ENCODE assay signal across 22 cellular contexts in genomic region chr15:89149501-89150101, GRCh38.
DNase-seq lines count a peak whose midpoint lies in the region; ATAC-seq and TF ChIP-seq lines count a peak whose summit lies in the region.
"Had no signal": no experiment of that assay in that cellular context is flagged by ENCODE, and none has a peak within 500 bp of the region (broad histone marks: within the 10 kb centered on the region; RNA-seq: fewer than 3 reads in every experiment).

No MANE protein-coding gene starts in this region.

- TF ChIP-seq POLR2A in thyroid gland (IDR thresholded peaks at IDR 0.05): no peak

- H3K9me3 ChIP-seq in muscle layer of duodenum (ENCODE audit: control insufficient read depth in 1 of 2, low read length in 2 of 2): no peaks in the 10 kb centered on the region
- no peaks in the 10 kb centered on the region for H3K9me3 ChIP-seq in thyroid gland
- no peaks in the 10 kb centered on the region for H3K9me3 ChIP-seq in neural progenitor cell (ENCODE audit: low read depth)
- H3K9me3 ChIP-seq: BLaER1, tibial artery had no signal

- no peak overlapping the region for H2AFZ ChIP-seq in neural progenitor cell (replicated peaks)

- peaks cover 6% of the 10 kb centered on the region for H3K4me1 Mint-ChIP-seq in activated T-cell treated with anti-CD3 and anti-CD28 coated beads, Interleukin-2, amount 50 U/mL, for 24 hours (ENCODE audit: low read depth)
- H3K4me1 Mint-ChIP-seq in dendritic cell treated with granulocyte-macrophage colony-stimulating factor and Interleukin-4, amounts not matched to agents 40 ng/mL and 50 ng/mL, for 4 days (ENCODE audit: low read depth): peaks cover 42% of the 10 kb centered on the region
- no peaks in the 10 kb centered on the region for H3K4me1 Mint-ChIP-seq in neural progenitor cell
- H3K4me1 Mint-ChIP-seq: neural crest cell had no signal

- peaks cover 42% of the 10 kb centered on the region for H3K36me3 Mint-ChIP-seq in activated T-cell treated with anti-CD3 and anti-CD28 coated beads, Interleukin-2, amount 50 U/mL, for 24 hours (ENCODE audit: low read depth)
- H3K36me3 Mint-ChIP-seq in dendritic cell treated with granulocyte-macrophage colony-stimulating factor and Interleukin-4, amounts not matched to agents 40 ng/mL and 50 ng/mL, for 4 days (ENCODE audit: low read depth): peaks cover 41% of the 10 kb centered on the region
- H3K36me3 Mint-ChIP-seq in neural progenitor cell: peaks cover 5% of the 10 kb centered on the region

- H3K36me3 ChIP-seq in muscle layer of duodenum (ENCODE audit: control insufficient read depth in 1 of 2, insufficient read depth in 2 of 2, low read length in 2 of 2) (peaks cover 18 to 21% of the 10 kb centered on the region in 2 donors), thyroid gland (no peaks in the 10 kb centered on the region), neural progenitor cell (no peaks in the 10 kb centered on the region)

- ATAC-seq in HG03196 (IDR thresholded peaks at IDR 0.05; ENCODE audit: unreplicated experiment): no peak
- ATAC-seq: stimulated activated naive B cell treated with anti-CD40 and anti-IgM and Interleukin-4, amounts not matched to agents 10 μg/mL and 1 μg/mL and 100 μg/mL, for 72 hours had no signal

- no peak overlapping the region for H3K4me2 ChIP-seq in neural progenitor cell
- H3K4me2 ChIP-seq: BLaER1 had no signal

- H3K79me2 ChIP-seq in neural progenitor cell (ENCODE audit: low read depth): no peaks in the 10 kb centered on the region

- no peak overlapping the region for H3K9ac ChIP-seq in neural progenitor cell
- H3K9ac ChIP-seq: BLaER1 had no signal

- H3K4me1 ChIP-seq in muscle layer of duodenum (ENCODE audit: control insufficient read depth in 1 of 2, insufficient read depth in 2 of 2, low read length in 2 of 2) (peaks cover 8 to 9% of the 10 kb centered on the region in 2 donors), thyroid gland (peaks cover 3 to 17% of the 10 kb centered on the region in 2 donors), neural progenitor cell (no peaks in the 10 kb centered on the region)

- H3K27ac Mint-ChIP-seq in activated T-cell treated with anti-CD3 and anti-CD28 coated beads, Interleukin-2, amount 50 U/mL, for 24 hours: peak overlapping the region; percentile 47
- H3K27ac Mint-ChIP-seq in dendritic cell treated with granulocyte-macrophage colony-stimulating factor and Interleukin-4, amounts not matched to agents 40 ng/mL and 50 ng/mL, for 4 days: peak overlapping the region; percentile 73
- H3K27ac Mint-ChIP-seq in neural progenitor cell: no peak overlapping the region
- H3K27ac Mint-ChIP-seq: activated CD4-positive, alpha-beta memory T cell treated with anti-CD3 and anti-CD28 coated beads for 36 hours; activated naive CD4-positive, alpha-beta T cell treated with anti-CD3 and anti-CD28 coated beads for 36 hours had no signal

- H3K27ac ChIP-seq in muscle layer of duodenum (ENCODE audit: low read length): peak overlapping the region; percentile 10
- H3K27ac ChIP-seq in thyroid gland: no peak overlapping the region
- no peak overlapping the region for H3K27ac ChIP-seq in neural progenitor cell
- H3K27ac ChIP-seq: BLaER1, tibial artery had no signal

- no peaks in the 10 kb centered on the region for H4K20me1 ChIP-seq in neural progenitor cell (ENCODE audit: low read depth)

- no peaks in the 10 kb centered on the region for H3K27me3 Mint-ChIP-seq in activated T-cell treated with anti-CD3 and anti-CD28 coated beads, Interleukin-2, amount 50 U/mL, for 24 hours
- no peaks in the 10 kb centered on the region for H3K27me3 Mint-ChIP-seq in dendritic cell treated with granulocyte-macrophage colony-stimulating factor and Interleukin-4, amounts not matched to agents 40 ng/mL and 50 ng/mL, for 4 days
- peaks cover 2% of the 10 kb centered on the region for H3K27me3 Mint-ChIP-seq in neural progenitor cell (ENCODE audit: insufficient read depth, low read depth)
- H3K27me3 Mint-ChIP-seq: activated CD4-positive, alpha-beta memory T cell treated with anti-CD3 and anti-CD28 coated beads for 36 hours; stimulated activated naive B cell treated with anti-CD40 and anti-IgM and Interleukin-4, amounts not matched to agents 10 μg/mL and 1 μg/mL and 100 μg/mL, for 72 hours had no signal

- TF ChIP-seq CTCF in thyroid gland (IDR thresholded peaks at IDR 0.05) (no peak), neural progenitor cell (IDR thresholded peaks at IDR 0.05) (no peak)

- H3F3A ChIP-seq in neural progenitor cell (ENCODE audit: low read depth): no peaks in the 10 kb centered on the region

- H3K4me3 ChIP-seq in muscle layer of duodenum (ENCODE audit: low read depth in 1 of 2, low read length in 2 of 2): no peak overlapping the region
- H3K4me3 ChIP-seq in thyroid gland (replicated peaks in 1 of 3): no peak overlapping the region
- H3K4me3 ChIP-seq in neural progenitor cell: no peak overlapping the region
- H3K4me3 ChIP-seq: BLaER1, tibial artery had no signal

- no peaks in the 10 kb centered on the region for H3K27me3 ChIP-seq in muscle layer of duodenum (ENCODE audit: low read depth, low read length)
- no peaks in the 10 kb centered on the region for H3K27me3 ChIP-seq in thyroid gland
- H3K27me3 ChIP-seq in neural progenitor cell: no peaks in the 10 kb centered on the region
- H3K27me3 ChIP-seq: BLaER1, tibial artery had no signal

- WGBS in thyroid gland, 2 donors: 78 to 83% methylated on average over 7 of the region's 7 CpGs

- no peak overlapping the region for H3K4me3 Mint-ChIP-seq in activated T-cell treated with anti-CD3 and anti-CD28 coated beads, Interleukin-2, amount 50 U/mL, for 24 hours
- H3K4me3 Mint-ChIP-seq in dendritic cell treated with granulocyte-macrophage colony-stimulating factor and Interleukin-4, amounts not matched to agents 40 ng/mL and 50 ng/mL, for 4 days: no peak overlapping the region
- no peak overlapping the region for H3K4me3 Mint-ChIP-seq in neural progenitor cell
- H3K4me3 Mint-ChIP-seq: activated CD4-positive, alpha-beta memory T cell treated with anti-CD3 and anti-CD28 coated beads for 36 hours; activated naive CD4-positive, alpha-beta T cell treated with anti-CD3 and anti-CD28 coated beads for 36 hours; neural crest cell; stimulated activated naive B cell treated with anti-CD40 and anti-IgM and Interleukin-4, amounts not matched to agents 10 μg/mL and 1 μg/mL and 100 μg/mL, for 72 hours had no signal

- intact Hi-C loops in dendritic cell treated with granulocyte-macrophage colony-stimulating factor and Interleukin-4, amounts not matched to agents 40 ng/mL and 50 ng/mL, for 4 days (cut with micrococcal nuclease): no loop called here
- intact Hi-C loops in thyroid gland (cut with DNase I): no loop called here

- H3K9me3 Mint-ChIP-seq in activated T-cell treated with anti-CD3 and anti-CD28 coated beads, Interleukin-2, amount 50 U/mL, for 24 hours: no peaks in the 10 kb centered on the region
- H3K9me3 Mint-ChIP-seq in dendritic cell treated with granulocyte-macrophage colony-stimulating factor and Interleukin-4, amounts not matched to agents 40 ng/mL and 50 ng/mL, for 4 days: no peaks in the 10 kb centered on the region
- H3K9me3 Mint-ChIP-seq in neural progenitor cell: no peaks in the 10 kb centered on the region
- H3K9me3 Mint-ChIP-seq: activated CD4-positive, alpha-beta memory T cell treated with anti-CD3 and anti-CD28 coated beads for 36 hours; activated naive CD4-positive, alpha-beta T cell treated with anti-CD3 and anti-CD28 coated beads for 36 hours; neural crest cell; stimulated activated naive B cell treated with anti-CD40 and anti-IgM and Interleukin-4, amounts not matched to agents 10 μg/mL and 1 μg/mL and 100 μg/mL, for 72 hours had no signal

- no peak for DNase-seq in activated T-cell treated with anti-CD3 and anti-CD28 coated beads, Interleukin-2, amount 50 U/mL, for 24 hours
- DNase-seq in activated T-cell treated with anti-CD3 and anti-CD28 coated beads, Interleukin-2, amount 50 U/mL, for 1 hour: no peak
- DNase-seq in thyroid gland (peak; percentile 19 to 24), cerebellum (ENCODE audit: low spot score) (no peak), neural progenitor cell (ENCODE audit: low spot score) (no peak)
- DNase-seq: activated CD4-positive, alpha-beta memory T cell treated with anti-CD3 and anti-CD28 coated beads for 36 hours; activated naive CD4-positive, alpha-beta T cell treated with anti-CD3 and anti-CD28 coated beads for 36 hours; activated T-cell treated with anti-CD3 and anti-CD28 coated beads for 4 hours; anterior cingulate cortex; DMS 273 treated with DMSO at 0.1 percent for 48 hours; GF-D8; mesenchymal stem cell; retina; SIG-M5; stimulated activated naive B cell treated with anti-CD40 and anti-IgM and Interleukin-4, amounts not matched to agents 10 μg/mL and 1 μg/mL and 100 μg/mL, for 72 hours; T-helper 2 cell; tibial artery had no signal

Comparison
In these comparisons a context has a peak if more than half of its experiments do, and no peak if none do; other contexts are left out.
1. DNase-seq: peak in thyroid gland (2 of 2); none in activated T-cell treated with anti-CD3 and anti-CD28 coated beads, Interleukin-2, amount 50 U/mL, for 24 hours (single experiment), activated T-cell treated with anti-CD3 and anti-CD28 coated beads, Interleukin-2, amount 50 U/mL, for 1 hour (single experiment), cerebellum (single experiment) and neural progenitor cell (single experiment).